ENCODE assay signal across 8 cellular contexts in genomic region chrX:54920610-54921426, GRCh38. TPM values are rescaled to one million over a fixed set of nuclear protein-coding genes. Genes with fewer than 3 reads are reported as not detected.
A peak's percentile ranks its signal among the peaks of the same experiment; 100 is the strongest.
DNase-seq lines count a peak whose midpoint lies in the region; ATAC-seq, FAIRE-seq and TF ChIP-seq lines count a peak whose summit lies in the region.

Gene TRO, plus strand, starts transcription at chrX:54920824. Its CDS starts 1,423 bp downstream, at chrX:54922247.

- TF ChIP-seq CTCF in bronchial epithelial cell (IDR thresholded peaks at IDR 0.05; ENCODE audit: insufficient read depth, low read length, severe bottlenecking) (no peak), HepG2 (CRISPR knock-in tag; IDR thresholded peaks at IDR 0.05) (peak; percentile 19; the same call in 1 of the 2 replicates)

- under 1% methylated on average over 17 of the region's 29 CpGs for WGBS in HepG2 (ENCODE audit: low lambda C conversion rate)

- no peaks in the 10 kb centered on the region for H4K20me1 ChIP-seq in HepG2 (ENCODE audit: insufficient read depth, low read length)

- TF ChIP-seq RAD21 in HepG2 (CRISPR knock-in tag; IDR thresholded peaks at IDR 0.05) = no peak

- peak within 1 kb of the TSS; percentile 69 for H2AFZ ChIP-seq in HepG2 (ENCODE audit: low read length)

- H3K4me1 Mint-ChIP-seq in activated naive CD4-positive, alpha-beta T cell treated with anti-CD3 and anti-CD28 coated beads, Interleukin-2, amount 50 U/mL, for 24 hours = peaks cover 22% of the 10 kb centered on the region
- H3K4me1 Mint-ChIP-seq in stimulated activated naive CD8-positive, alpha-beta T cell treated with anti-CD3 and anti-CD28 coated beads, Interleukin-15, amount 100 ng/mL, for 72 hours = peaks cover 25% of the 10 kb centered on the region

- in situ Hi-C loops in HepG2 (cut with HindIII; ENCODE audit: extremely low pct_ligation_motif_present, low pct_unique_long_range_greater_than_20kb) = no loop called here

- TF ChIP-seq EP300 in HepG2 (IDR thresholded peaks at IDR 0.05; ENCODE audit: low read depth in 2 of 2, low read length in 2 of 2) = no peak
- TF ChIP-seq EP300 in HepG2 (CRISPR knock-in tag; IDR thresholded peaks at IDR 0.05; ENCODE audit: borderline replicate concordance) = no peak

- H3K36me3 ChIP-seq in bronchial epithelial cell (ENCODE audit: control insufficient read depth, insufficient read depth, low read length) (no peaks in the 10 kb centered on the region), HepG2 (replicated peaks in 1 of 2; ENCODE audit: control insufficient read depth in 1 of 2, insufficient read depth in 2 of 2, low read length in 2 of 2) (0 out of 5 replicates have a peak, but pooled peaks cover 0 to 3% of the 10 kb centered on the region in 2 experiments)

- no peaks in the 10 kb centered on the region for H3K27me3 Mint-ChIP-seq in activated naive CD4-positive, alpha-beta T cell treated with anti-CD3 and anti-CD28 coated beads, Interleukin-2, amount 50 U/mL, for 24 hours
- no peaks in the 10 kb centered on the region for H3K27me3 Mint-ChIP-seq in stimulated activated naive CD8-positive, alpha-beta T cell treated with anti-CD3 and anti-CD28 coated beads, Interleukin-15, amount 100 ng/mL, for 72 hours

- H3K4me3 Mint-ChIP-seq in activated naive CD4-positive, alpha-beta T cell treated with anti-CD3 and anti-CD28 coated beads, Interleukin-2, amount 50 U/mL, for 24 hours = peak within 1 kb of the TSS; percentile 92
- H3K4me3 Mint-ChIP-seq in stimulated activated naive CD8-positive, alpha-beta T cell treated with anti-CD3 and anti-CD28 coated beads, Interleukin-15, amount 100 ng/mL, for 72 hours = peak within 1 kb of the TSS; percentile 93 to 96

- intact Hi-C loops in HepG2 (cut with micrococcal nuclease; ENCODE audit: unreplicated experiment) = loop anchor here (2.0 kb wide), 1 partner anchor 74 kb away; the partner anchor contains the start of gene PFKFB1

- H3K9ac ChIP-seq in HepG2 (ENCODE audit: insufficient read depth, low read depth, low read length) = peak within 1 kb of the TSS; percentile 49; the same call in 1 of the 2 replicates

- no peaks in the 10 kb centered on the region for H3K79me2 ChIP-seq in HepG2 (ENCODE audit: insufficient read depth, low read length)

- no peaks in the 10 kb centered on the region for H3K9me3 ChIP-seq in HepG2 (ENCODE audit: low read length)

- peak within 1 kb of the TSS; percentile 35 for H3K27ac Mint-ChIP-seq in activated naive CD4-positive, alpha-beta T cell treated with anti-CD3 and anti-CD28 coated beads, Interleukin-2, amount 50 U/mL, for 24 hours
- H3K27ac Mint-ChIP-seq in stimulated activated naive CD8-positive, alpha-beta T cell treated with anti-CD3 and anti-CD28 coated beads, Interleukin-15, amount 100 ng/mL, for 72 hours = peak within 1 kb of the TSS; percentile 60 to 91

- peak in 1 of 2 experiments; percentile 53; a peak in 1 of 4 replicates for TF ChIP-seq POLR2A in HepG2 (IDR thresholded peaks at IDR 0.05; ENCODE audit: insufficient read depth in 1 of 2, low read depth in 2 of 2, low read length in 2 of 2)

- peak within 1 kb of the TSS; percentile 78 for H3K4me2 ChIP-seq in HepG2 (ENCODE audit: low read depth, low read length)

- H3K9me3 Mint-ChIP-seq in activated naive CD4-positive, alpha-beta T cell treated with anti-CD3 and anti-CD28 coated beads, Interleukin-2, amount 50 U/mL, for 24 hours = no peaks in the 10 kb centered on the region
- H3K9me3 Mint-ChIP-seq in stimulated activated naive CD8-positive, alpha-beta T cell treated with anti-CD3 and anti-CD28 coated beads, Interleukin-15, amount 100 ng/mL, for 72 hours = no peaks in the 10 kb centered on the region

- BruUV-seq in HepG2 (replicated peaks; lab: Mats Ljungman, UMichigan) = no TSS peak

- CTCF ChIA-PET in HepG2 (lab: Yijun Ruan, JAX; ENCODE audit: low intra/inter-chr PET ratio, low total read pairs) = no interaction called here

- H3K27ac ChIP-seq in HepG2 (ENCODE audit: extremely low read length, insufficient read depth, low read length) = no peak within 1 kb of the TSS

- DNase-seq in activated naive CD4-positive, alpha-beta T cell (lab: John Stamatoyannopoulos, UW) = no peak
- DNase-seq in NCI-H2171 treated with DMSO at 0.1 percent for 48 hours (lab: John Stamatoyannopoulos, UW) (peak; percentile 63), bronchial epithelial cell (ENCODE audit: low read depth) (no peak), HepG2 (ENCODE audit: low spot score) (no peak), DMS153 treated with DMSO at 0.1 percent for 48 hours (lab: John Stamatoyannopoulos, UW; ENCODE audit: unreplicated experiment) (no peak), GM19240 (ENCODE audit: insufficient read length, low spot score) (no peak)
- no peak for DNase-seq in stimulated activated naive CD8-positive, alpha-beta T cell treated with anti-CD3 and anti-CD28 coated beads, Interleukin-15, amount 100 ng/mL, for 72 hours

- H3K27me3 ChIP-seq in bronchial epithelial cell (ENCODE audit: control insufficient read depth, insufficient read depth, low read length) (no peaks in the 10 kb centered on the region), HepG2 (ENCODE audit: control insufficient read depth in 1 of 2, insufficient read depth in 2 of 2, low read length in 2 of 2) (no peaks in the 10 kb centered on the region; a peak in 1 of 5 replicates)

- H3K4me3 ChIP-seq in bronchial epithelial cell (ENCODE audit: low read depth, low read length) (peak within 1 kb of the TSS; percentile 29), HepG2 (replicated peaks in 1 of 3; ENCODE audit: insufficient read depth in 1 of 3, low read depth in 2 of 3, low read length in 3 of 3) (peak within 1 kb of the TSS; percentile 60 to 75 (median 66))

- no peaks in the 10 kb centered on the region for H3K4me1 ChIP-seq in HepG2 (ENCODE audit: insufficient read depth, low read length)

- ATAC-seq in HepG2 = peak; percentile 87
- ATAC-seq in stimulated activated naive CD8-positive, alpha-beta T cell treated with anti-CD3 and anti-CD28 coated beads, Interleukin-15, amount 100 ng/mL, for 72 hours = peak; percentile 33

- FAIRE-seq in bronchial epithelial cell (lab: Jason Lieb, UNC) (no peak), HepG2 (lab: Jason Lieb, UNC) (no peak)

- no peaks in the 10 kb centered on the region for H3K36me3 Mint-ChIP-seq in activated naive CD4-positive, alpha-beta T cell treated with anti-CD3 and anti-CD28 coated beads, Interleukin-2, amount 50 U/mL, for 24 hours

- POLR2A ChIA-PET in HepG2 (lab: Yijun Ruan, JAX) = interaction anchor here (1.3 kb wide), 1 partner anchor 79 kb away, joined by 4 read pairs; the partner anchor contains the start of gene APEX2

TF ChIP-seq in HepG2, 621 proteins besides CTCF, POLR2A, EP300 and RAD21 (continues in another document):
- TF ChIP-seq POLR2AphosphoS5 (IDR thresholded peaks at IDR 0.05; ENCODE audit: low read depth, low read length) = peak; percentile 30; the same call in 1 of the 2 replicates
- TF ChIP-seq KAT8 (CRISPR knock-in tag; IDR thresholded peaks at IDR 0.05) = 0 out of 2 replicates have a peak, but pooled peaks have one; percentile 43
- TF ChIP-seq PATZ1 (CRISPR knock-in tag; IDR thresholded peaks at IDR 0.05) = 0 out of 2 replicates have a peak, but pooled peaks have one; percentile 12
- TF ChIP-seq GABPA (IDR thresholded peaks at IDR 0.05; ENCODE audit: low read depth, low read length) = peak; percentile 52
- TF ChIP-seq GABPA (CRISPR knock-in tag; IDR thresholded peaks at IDR 0.05; ENCODE audit: low read depth) = peak; percentile 81
- TF ChIP-seq GATAD1 (CRISPR knock-in tag; IDR thresholded peaks at IDR 0.05) = 0 out of 2 replicates have a peak, but pooled peaks have one; percentile 20
- TF ChIP-seq ZBTB7B (CRISPR knock-in tag; IDR thresholded peaks at IDR 0.05) = 0 out of 2 replicates have a peak, but pooled peaks have one; percentile 47

RNA-seq across cellular contexts. Expression of gene TRO, which starts in this region (rescaled TPM):
- not detected in 2 replicates for total RNA-seq in bronchial epithelial cell
- 7.5 and 13.8 TPM in 2 replicates for total RNA-seq in HepG2 (2016; rRNA removed; fragmentation: Illumina TruSeq; extraction: Trizol)
- 0.71 and 1.3 TPM in 2 replicates for total RNA-seq in HepG2 (2016; cell fraction: cytosol; rRNA removed; fragmentation: Illumina TruSeq; extraction: Trizol; ENCODE audit: low read depth)
- 7.0 and 14.8 TPM in 2 replicates for total RNA-seq in HepG2 (2016; cell fraction: insoluble cytoplasmic fraction; rRNA removed; fragmentation: Illumina TruSeq; extraction: Trizol)
- total RNA-seq in HepG2 (2016; cell fraction: membrane; rRNA removed; fragmentation: Illumina TruSeq; extraction: Trizol) = 1.6 and 1.8 TPM in 2 replicates
- 20.8 and 22.3 TPM in 2 replicates for total RNA-seq in HepG2 (2016; cell fraction: nucleus; rRNA removed; fragmentation: Illumina TruSeq; extraction: Trizol)
- polyA plus RNA-seq in HepG2 (2011; rRNA removed) = 25.4 and 36.3 TPM in 2 replicates
- polyA plus RNA-seq in HepG2 (2011; cell fraction: cytosol; rRNA removed) = 11.4 and 14.3 TPM in 2 replicates
- 189 and 210 TPM in 2 replicates for polyA plus RNA-seq in HepG2 (2011; cell fraction: nucleus; rRNA removed)
- polyA plus RNA-seq in HepG2 (2012) = 13.1 and 14.2 TPM in 2 replicates
- 0.34 and 0.37 TPM in 2 replicates for polyA plus RNA-seq in HepG2 (2016; cell fraction: cytosol; fragmentation: Illumina TruSeq; extraction: Trizol; ENCODE audit: low read depth)
- 3.6 and 5.1 TPM in 2 replicates for polyA plus RNA-seq in HepG2 (2016; cell fraction: insoluble cytoplasmic fraction; fragmentation: Illumina TruSeq; extraction: Trizol; ENCODE audit: low read depth)
- 0.68 and 0.82 TPM in 2 replicates for polyA plus RNA-seq in HepG2 (2016; cell fraction: membrane; fragmentation: Illumina TruSeq; extraction: Trizol; ENCODE audit: low read depth)
- 56.4 and 60.7 TPM in 2 replicates for polyA plus RNA-seq in HepG2 (2016; cell fraction: nucleus; fragmentation: Illumina TruSeq; extraction: Trizol; ENCODE audit: insufficient read depth, low read depth)
- polyA minus RNA-seq in HepG2 (2011; rRNA and poly(A)+ RNA removed; ENCODE audit: low replicate concordance) = 12.8 TPM in 1 of 2 replicates, not detected in the other
- polyA minus RNA-seq in HepG2 (2011; cell fraction: cytosol; rRNA and poly(A)+ RNA removed) = 7.1 and 7.9 TPM in 2 replicates
- polyA minus RNA-seq in HepG2 (2011; cell fraction: nucleus; rRNA and poly(A)+ RNA removed) = 22.1 and 22.8 TPM in 2 replicates
